8 cellular contexts compared by ENCODE assay signal in genomic region chr15:57375827-57376694, GRCh38. TPM values are rescaled to one million over a fixed set of nuclear protein-coding genes. Genes with fewer than 3 reads are reported as not detected.
DNase-seq lines count a peak whose midpoint lies in the region; ATAC-seq and TF ChIP-seq lines count a peak whose summit lies in the region.

Gene CGNL1 (plus strand): TSS chr15:57376505. CDS start chr15:57438000, 61,495 bp downstream.

- no peaks in the 10 kb centered on the region for H3K9me3 ChIP-seq in T-helper 17 cell (ENCODE audit: control insufficient read depth, low read length, poor library complexity, severe bottlenecking)

- H3K9me3 Mint-ChIP-seq in nephron progenitor cell = no peaks in the 10 kb centered on the region

- in situ Hi-C loops in GM13977 (cut with MboI; ENCODE audit: low pct_unique_long_range_greater_than_20kb, low sequenced_read_pairs, unreplicated experiment) = no loop called here

- TF ChIP-seq CTCF in GM13977 (IDR thresholded peaks at IDR 0.05; ENCODE audit: extremely low read depth, insufficient read depth, missing control alignments) (no peak), fibroblast of the aortic adventitia (IDR thresholded peaks at IDR 0.05; ENCODE audit: insufficient read depth, low read length) (no peak), nephron progenitor cell (IDR thresholded peaks at IDR 0.05) (no peak)

- peaks cover 10% of the 10 kb centered on the region for H3K4me1 Mint-ChIP-seq in T-helper 17 cell
- peaks cover 37% of the 10 kb centered on the region for H3K4me1 Mint-ChIP-seq in nephron progenitor cell

- H3K4me3 Mint-ChIP-seq in T-helper 17 cell (peak within 1 kb of the TSS; percentile 81), nephron progenitor cell (peak within 1 kb of the TSS; percentile 87)

- H3K27ac Mint-ChIP-seq in T-helper 17 cell = no peak within 1 kb of the TSS
- no peak within 1 kb of the TSS for H3K27ac Mint-ChIP-seq in nephron progenitor cell

- H3K4me3 ChIP-seq in fibroblast of the aortic adventitia (ENCODE audit: low read depth, low read length) = peak within 1 kb of the TSS; percentile 71

- DNase-seq in GM13977 (ENCODE audit: low spot score) (peak; percentile 50), T-helper 17 cell (no peak), fibroblast of the aortic adventitia (ENCODE audit: low read depth) (no peak), nephron progenitor cell (peak; percentile 78), SW480 (ENCODE audit: low spot score) (no peak)
- no peak for DNase-seq in stimulated activated CD8-positive, alpha-beta memory T cell treated with anti-CD3 and anti-CD28 coated beads, Interleukin-4, amount 100 ng/mL, for 48 hours

- ATAC-seq in T-helper 17 cell = no peak
- ATAC-seq in HG03342 (IDR thresholded peaks at IDR 0.05; ENCODE audit: unreplicated experiment) = no peak
- ATAC-seq in HG03025 (IDR thresholded peaks at IDR 0.05; ENCODE audit: low FRiP score, unreplicated experiment) = no peak

- H3K27me3 Mint-ChIP-seq in T-helper 17 cell (peaks cover 77% of the 10 kb centered on the region), nephron progenitor cell (ENCODE audit: low read depth, poor library complexity) (peaks cover 56% of the 10 kb centered on the region)

- H3K36me3 Mint-ChIP-seq in T-helper 17 cell (ENCODE audit: low read depth) (peaks cover 11% of the 10 kb centered on the region), nephron progenitor cell (ENCODE audit: low read depth) (no peaks in the 10 kb centered on the region)

RNA-seq across cellular contexts. Expression of gene CGNL1, which starts in this region (rescaled TPM):
- total RNA-seq in T-helper 17 cell (not detected), fibroblast of the aortic adventitia (ENCODE audit: low replicate concordance) (0.90 and 11.0 TPM in 2 replicates)

Comparison
In these comparisons a context has a peak if more than half of its experiments do, and no peak if none do; other contexts are left out.
1. DNase-seq: peak in GM13977 (single experiment) and nephron progenitor cell (single experiment); none in T-helper 17 cell (0 of 3), fibroblast of the aortic adventitia (single experiment), stimulated activated CD8-positive, alpha-beta memory T cell treated with anti-CD3 and anti-CD28 coated beads, Interleukin-4, amount 100 ng/mL, for 48 hours (single experiment) and SW480 (single experiment).